In genomic region chr5:112694853-112695709, GRCh38 we compare ENCODE assay signal across 11 cellular contexts. TPM values are rescaled to one million over a fixed set of nuclear protein-coding genes. Genes with fewer than 3 reads are reported as not detected.
DNase-seq lines count a peak whose midpoint lies in the region; ATAC-seq and TF ChIP-seq lines count a peak whose summit lies in the region.
"Had no signal": no experiment of that assay in that cellular context is flagged by ENCODE, and none has a peak within 500 bp of the region (broad histone marks: within the 10 kb centered on the region; RNA-seq: fewer than 3 reads in every experiment).

No MANE protein-coding gene starts in this region.

- DNase-seq in HCEC 1CT (peak; percentile 91), SJCRH30 (peak; percentile 77 to 95), epithelial cell of esophagus (ENCODE audit: low read depth) (peak; percentile 7), renal cortical epithelial cell (ENCODE audit: low read depth) (peak; percentile 84), NCI-H748 treated with DMSO at 0.1 percent for 48 hours (lab: John Stamatoyannopoulos, UW) (no peak), C1 segment of cervical spinal cord (lab: John Stamatoyannopoulos, UW) (no peak)
- DNase-seq: activated CD4-positive, alpha-beta T cell treated with anti-CD3 and anti-CD28 coated beads, Interleukin-2, amount 50 U/mL, for 1 hour; activated gamma-delta T cell; SHP77 treated with DMSO at 0.1 percent for 48 hours had no signal

- H3K4me3 ChIP-seq in SJCRH30 (peak overlapping the region; percentile 35), epithelial cell of esophagus (ENCODE audit: low read length) (no peak overlapping the region)

- H3K36me3 ChIP-seq in SJCRH30, result no peaks in the 10 kb centered on the region

- peak overlapping the region; percentile 58 for H3K27ac ChIP-seq in SJCRH30

- ATAC-seq in GM21390 (IDR thresholded peaks at IDR 0.05; ENCODE audit: unreplicated experiment) (no peak), GM19324 (IDR thresholded peaks at IDR 0.05; ENCODE audit: low FRiP score, unreplicated experiment) (no peak)

- no peaks in the 10 kb centered on the region for H3K9me3 ChIP-seq in SJCRH30 (replicated peaks)

- peaks cover 27% of the 10 kb centered on the region for H3K4me1 ChIP-seq in SJCRH30

- no peak for TF ChIP-seq CTCF in epithelial cell of esophagus (IDR thresholded peaks at IDR 0.05; ENCODE audit: insufficient read depth, low read depth, low read length, missing control alignments)

- H3K27me3 ChIP-seq in SJCRH30, result no peaks in the 10 kb centered on the region

RNA-seq across cellular contexts. Expression of gene APC, which starts 42.6 kb away (rescaled TPM):
- total RNA-seq in SJCRH30 (2014; rRNA removed; shearing (Covaris generic)), result 35.9 and 39.6 TPM in 2 replicates
- 39.6 and 95.3 TPM in 2 replicates for total RNA-seq in renal cortical epithelial cell

Comparison
In these comparisons a context has a peak if more than half of its experiments do, and no peak if none do; other contexts are left out.
1. DNase-seq: peak in HCEC 1CT (single experiment), SJCRH30 (2 of 2), epithelial cell of esophagus (single experiment) and renal cortical epithelial cell (single experiment); none in NCI-H748 treated with DMSO at 0.1 percent for 48 hours (single experiment) and C1 segment of cervical spinal cord (0 of 14).